16 cellular contexts compared by ENCODE assay signal in genomic region chr10:36017141-36017540, GRCh38.
A peak's percentile ranks its signal among the peaks of the same experiment; 100 is the strongest.
DNase-seq lines count a peak whose midpoint lies in the region; ATAC-seq and TF ChIP-seq lines count a peak whose summit lies in the region.
"Had no signal": no experiment of that assay in that cellular context is flagged by ENCODE, and none has a peak within 500 bp of the region (broad histone marks: within the 10 kb centered on the region; RNA-seq: fewer than 3 reads in every experiment).

No MANE protein-coding gene starts in this region.

- intact Hi-C loops in PC-3 (cut with micrococcal nuclease): no loop called here
- intact Hi-C loops in mammary epithelial cell (cut with micrococcal nuclease): no loop called here

- CTCF ChIA-PET in PC-3 (lab: Charles Lee) (no interaction called here), mammary epithelial cell (lab: Charles Lee; ENCODE audit: low non-redundant PET) (no interaction called here)

- H3K79me2 ChIP-seq in GM23248 (ENCODE audit: insufficient read depth) (no peaks in the 10 kb centered on the region), PC-3 (ENCODE audit: low read length) (no peaks in the 10 kb centered on the region), mammary epithelial cell (ENCODE audit: insufficient read depth, low read length) (no peaks in the 10 kb centered on the region)

- BruUV-seq in PC-3 (replicated peaks; lab: Mats Ljungman, UMichigan): no TSS peak
- BruUV-seq in mammary epithelial cell (replicated peaks; lab: Mats Ljungman, UMichigan): no TSS peak

- no peak overlapping the region for H2AFZ ChIP-seq in GM23248
- peak overlapping the region; percentile 9; the same call in 1 of the 2 replicates for H2AFZ ChIP-seq in PC-3 (ENCODE audit: low read length)
- no peak overlapping the region for H2AFZ ChIP-seq in mammary epithelial cell (ENCODE audit: low read depth, low read length)

- H3K9ac ChIP-seq in GM23248: no peak overlapping the region
- no peak overlapping the region for H3K9ac ChIP-seq in PC-3 (ENCODE audit: low read length)
- no peak overlapping the region for H3K9ac ChIP-seq in mammary epithelial cell (ENCODE audit: insufficient read depth, low read length)

- POLR2A ChIA-PET in PC-3 (lab: Charles Lee; ENCODE audit: unreplicated experiment): no interaction called here

- 81 to 97% methylated on average over 2 of the region's 2 CpGs for WGBS in GM23248 (ENCODE audit: low coverage in 1 of 2, low lambda C conversion rate in 2 of 2, missing lambda C conversion rate in 2 of 2), 2 experiments
- 88% methylated on average over 2 of the region's 2 CpGs for WGBS in mammary epithelial cell (ENCODE audit: low coverage, missing lambda C conversion rate)

- in situ Hi-C loops in GM23248 (cut with MboI): no loop called here
- in situ Hi-C loops in mammary epithelial cell (cut with MboI; ENCODE audit: low sequenced_read_pairs in 2 of 2): no loop called here

- DNase-seq in GM23248 (peak; percentile 37), PC-3 (no peak), mammary epithelial cell (peak; percentile 32), kidney tubule cell (ENCODE audit: low spot score) (peak; percentile 20), T-helper 2 cell (no peak), mucosa of gallbladder (ENCODE audit: low spot score) (no peak)
- DNase-seq: BE2C; Caco-2; CD4-positive, alpha-beta T cell; GOT3; H7; HFFc6 had no signal

- H3K27ac ChIP-seq in GM23248 (no peak overlapping the region), PC-3 (ENCODE audit: low read length) (peak overlapping the region; percentile 36), mammary epithelial cell (ENCODE audit: insufficient read depth, low read depth, low read length) (no peak overlapping the region)
- H3K27ac ChIP-seq: C4-2B had no signal

- H3K36me3 ChIP-seq in GM23248 (ENCODE audit: low read depth) (no peaks in the 10 kb centered on the region), PC-3 (ENCODE audit: low read depth, low read length) (no peaks in the 10 kb centered on the region), mammary epithelial cell (ENCODE audit: insufficient read depth, low read length) (no peaks in the 10 kb centered on the region)
- H3K36me3 ChIP-seq: BE2C had no signal

- H3K9me2 ChIP-seq in GM23248 (ENCODE audit: insufficient read depth) (no peaks in the 10 kb centered on the region), PC-3 (replicated peaks; ENCODE audit: low read length) (no peaks in the 10 kb centered on the region)

- H3K9me3 ChIP-seq in GM23248 (ENCODE audit: low read depth): no peaks in the 10 kb centered on the region
- no peaks in the 10 kb centered on the region for H3K9me3 ChIP-seq in PC-3 (ENCODE audit: low read length)
- H3K9me3 ChIP-seq in mammary epithelial cell (replicated peaks; ENCODE audit: insufficient read depth, low read length): no peaks in the 10 kb centered on the region
- H3K9me3 ChIP-seq: BE2C, Caco-2 had no signal

- H4K20me1 ChIP-seq in GM23248 (ENCODE audit: insufficient read depth): no peaks in the 10 kb centered on the region
- H4K20me1 ChIP-seq in PC-3 (ENCODE audit: low read length): no peaks in the 10 kb centered on the region
- H4K20me1 ChIP-seq in mammary epithelial cell (ENCODE audit: insufficient read depth, low read length): no peaks in the 10 kb centered on the region

- no peaks in the 10 kb centered on the region for H3K27me3 ChIP-seq in GM23248 (replicated peaks; ENCODE audit: insufficient read depth)
- H3K27me3 ChIP-seq in PC-3 (ENCODE audit: low read length): no peaks in the 10 kb centered on the region
- no peaks in the 10 kb centered on the region for H3K27me3 ChIP-seq in mammary epithelial cell (ENCODE audit: insufficient read depth, low read length)
- H3K27me3 ChIP-seq: BE2C had no signal

- H3K4me3 ChIP-seq in GM23248: no peak overlapping the region
- H3K4me3 ChIP-seq in PC-3 (ENCODE audit: low read length): no peak overlapping the region
- no peak overlapping the region for H3K4me3 ChIP-seq in mammary epithelial cell (replicated peaks in 1 of 3; ENCODE audit: insufficient read depth in 1 of 3, low read depth in 2 of 3, low read length in 3 of 3)

- dilution Hi-C loops in mammary epithelial cell (cut with HindIII; ENCODE audit: low sequenced_read_pairs): no loop called here

- TF ChIP-seq CTCF in PC-3 (conservative IDR thresholded peaks at IDR 0.05; ENCODE audit: low read depth, low read length) (no peak), mammary epithelial cell (conservative IDR thresholded peaks at IDR 0.05 in 1 of 2, IDR thresholded peaks at IDR 0.05 in 1 of 2; ENCODE audit: extremely low read depth in 1 of 2, insufficient read depth in 1 of 2, low read depth in 1 of 2, low read length in 2 of 2) (no peak)

- no peak overlapping the region for H3K4me2 ChIP-seq in GM23248 (ENCODE audit: unreplicated experiment)
- H3K4me2 ChIP-seq in PC-3 (ENCODE audit: low read length): peak overlapping the region; percentile 1
- no peak overlapping the region for H3K4me2 ChIP-seq in mammary epithelial cell (ENCODE audit: insufficient read depth, low read depth, low read length)

- ATAC-seq in PC-3 (peak; percentile 49), HG02938 (IDR thresholded peaks at IDR 0.05; ENCODE audit: unreplicated experiment) (no peak)
- ATAC-seq: HCT116, HepG2 had no signal

- no peaks in the 10 kb centered on the region for H3F3A ChIP-seq in GM23248 (ENCODE audit: insufficient read depth)
- no peaks in the 10 kb centered on the region for H3F3A ChIP-seq in PC-3 (ENCODE audit: low read length, unreplicated experiment)

- no peaks in the 10 kb centered on the region for H3K4me1 ChIP-seq in GM23248 (ENCODE audit: insufficient read depth)
- peaks cover 15% of the 10 kb centered on the region for H3K4me1 ChIP-seq in PC-3 (ENCODE audit: insufficient read depth, low read length)
- H3K4me1 ChIP-seq in mammary epithelial cell (ENCODE audit: insufficient read depth, low read length): no peaks in the 10 kb centered on the region
- H3K4me1 ChIP-seq: BE2C, Caco-2 had no signal

Comparison
In these comparisons a context has a peak if more than half of its experiments do, and no peak if none do; other contexts are left out.
1. DNase-seq: peak in GM23248 (single experiment), mammary epithelial cell (single experiment) and kidney tubule cell (single experiment); none in PC-3 (single experiment), T-helper 2 cell (0 of 5) and mucosa of gallbladder (single experiment).